Comparison of ENCODE assay signal across 8 cellular contexts in the genomic region with DNA sequence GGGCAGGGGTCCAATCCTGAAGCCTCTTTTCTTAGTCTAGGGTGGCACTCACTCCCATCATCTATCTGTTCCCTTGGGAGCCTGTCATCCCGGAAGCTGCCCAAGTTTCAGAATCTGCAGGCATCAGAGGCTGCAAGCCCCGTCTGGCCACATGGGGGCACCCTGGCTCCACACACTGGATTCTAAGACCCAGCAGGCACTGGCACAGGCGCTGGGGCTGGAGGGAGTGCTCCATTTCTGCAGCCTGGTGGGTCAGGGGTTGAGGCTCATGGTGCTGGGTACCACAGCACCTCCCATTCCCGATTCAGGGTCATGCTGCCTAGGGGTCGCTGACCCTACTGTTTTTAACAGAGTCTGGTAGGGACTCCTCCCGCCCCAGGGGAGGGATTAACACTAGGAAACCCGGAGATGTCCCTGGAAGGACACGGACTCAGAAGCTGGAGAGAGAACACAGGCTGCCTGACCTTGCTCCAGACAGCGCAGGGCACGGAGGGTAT.
A peak's percentile ranks its signal among the peaks of the same experiment; 100 is the strongest.
DNase-seq lines count a peak whose midpoint lies in the region; ATAC-seq and TF ChIP-seq lines count a peak whose summit lies in the region.

No MANE protein-coding gene starts in this region.

- ATAC-seq in HG02981 (IDR thresholded peaks at IDR 0.05; ENCODE audit: unreplicated experiment) = peak; percentile 44
- ATAC-seq in natural killer cell = peak in 2 of 3 donors; percentile 52 to 69
- no peak for ATAC-seq in GM18505 (IDR thresholded peaks at IDR 0.05; ENCODE audit: unreplicated experiment)

- H3K9me3 Mint-ChIP-seq in natural killer cell = no peaks in the 10 kb centered on the region

- TF ChIP-seq POLR2A in GM18505 (IDR thresholded peaks at IDR 0.05; ENCODE audit: borderline replicate concordance, extremely low read depth, insufficient read depth, insufficient read length) = no peak

- intact Hi-C loops in natural killer cell (cut with micrococcal nuclease) = loop anchor here (10.0 kb wide), 2 partner anchors 1723 to 1853 kb away; no protein-coding TSS in a partner anchor

- peaks cover 0 to 4% (median 0%) of the 10 kb centered on the region in 5 donors for H3K27me3 ChIP-seq in subcutaneous abdominal adipose tissue (ENCODE audit: control insufficient read depth in 5 of 5, insufficient read depth in 4 of 5, low read length in 5 of 5)

- H3K36me3 Mint-ChIP-seq in natural killer cell = no peaks in the 10 kb centered on the region

- peaks cover 4 to 8% of the 10 kb centered on the region in 2 donors for H3K27me3 Mint-ChIP-seq in natural killer cell (ENCODE audit: low read depth in 2 of 2)

- H3K27ac ChIP-seq in subcutaneous abdominal adipose tissue (ENCODE audit: low read depth, low read length) = no peak overlapping the region

- H3K4me1 ChIP-seq in subcutaneous abdominal adipose tissue (ENCODE audit: control insufficient read depth in 5 of 5, insufficient read depth in 5 of 5, low read length in 5 of 5) = peaks cover 0 to 15% (median 11%) of the 10 kb centered on the region in 5 donors

- H3K9ac ChIP-seq in subcutaneous abdominal adipose tissue (ENCODE audit: low read length in 5 of 5) = peak overlapping the region in 1 of 5 donors; percentile 23

- no peak overlapping the region for H3K27ac Mint-ChIP-seq in natural killer cell

- H3K4me3 ChIP-seq in fibroblast of pulmonary artery (replicated peaks; ENCODE audit: low read depth, low read length) (no peak overlapping the region), subcutaneous abdominal adipose tissue (ENCODE audit: low read depth in 1 of 5, low read length in 5 of 5) (peak overlapping the region in 4 of 5 donors; percentile 22 to 36 (median 29))

- TF ChIP-seq CTCF in fibroblast of pulmonary artery (IDR thresholded peaks at IDR 0.05; ENCODE audit: low read length, missing control alignments) (peak; percentile 98), natural killer cell (IDR thresholded peaks at IDR 0.05) (peak; percentile 50)

- no peak overlapping the region for H3K4me3 Mint-ChIP-seq in natural killer cell

- H3K4me1 Mint-ChIP-seq in natural killer cell = peaks cover 0 to 8% of the 10 kb centered on the region in 2 donors

- no peaks in the 10 kb centered on the region for H3K9me3 ChIP-seq in subcutaneous abdominal adipose tissue (ENCODE audit: control insufficient read depth in 5 of 5, low read length in 5 of 5)

- DNase-seq in GM04504 (ENCODE audit: low read depth) (peak; percentile 40), NCI-H82 (lab: John Stamatoyannopoulos, UW) (peak; percentile 85), activated T-cell treated with anti-CD3 and anti-CD28 coated beads for 24 hours (ENCODE audit: low read depth) (peak; percentile 36), fibroblast of pulmonary artery (ENCODE audit: low read depth) (peak; percentile 68), natural killer cell (peak; percentile 20)

- H3K36me3 ChIP-seq in subcutaneous abdominal adipose tissue (ENCODE audit: control insufficient read depth in 5 of 5, insufficient read depth in 5 of 5, low read length in 5 of 5) = peaks cover 0 to 8% (median 4%) of the 10 kb centered on the region in 5 donors

Comparison
In these comparisons a context has a peak if more than half of its experiments do, and no peak if none do; other contexts are left out.
1. DNase-seq: peak in every context shown above with its lines; median percentile 85 in NCI-H82; 68 in fibroblast of pulmonary artery; 40 in GM04504; 36 in activated T-cell treated with anti-CD3 and anti-CD28 coated beads for 24 hours; 20 in natural killer cell.